24 cellular contexts compared by ENCODE assay signal in genomic region chr4:130203571-130203970, GRCh38.
"Had no signal": no experiment of that assay in that cellular context is flagged by ENCODE, and none has a peak within 500 bp of the region (broad histone marks: within the 10 kb centered on the region; RNA-seq: fewer than 3 reads in every experiment).

No MANE protein-coding gene starts in this region.

- H3K9me3 ChIP-seq: neutrophil, psoas muscle, right lobe of liver had no signal

- H3K27ac ChIP-seq: lower lobe of right lung, neutrophil, parathyroid adenoma, psoas muscle, right lobe of liver, skin epidermis, suprapubic skin, thoracic aorta, tibial artery, upper lobe of right lung had no signal

- ATAC-seq: left cardiac atrium; left lobe of liver; left ventricle myocardium superior; lower lobe of right lung; natural killer cell; psoas muscle; right lobe of liver; stimulated activated effector memory CD8-positive, alpha-beta T cell treated with anti-CD3 and anti-CD28 coated beads, Interleukin-12 subunit alpha, Interleukin-12 subunit beta, amount 100 ng/mL, for 72 hours; upper lobe of right lung had no signal

- H3K36me3 Mint-ChIP-seq: stimulated activated effector memory CD8-positive, alpha-beta T cell treated with anti-CD3 and anti-CD28 coated beads, Interleukin-12 subunit alpha, Interleukin-12 subunit beta, amount 100 ng/mL, for 72 hours had no signal

- H3K4me3 Mint-ChIP-seq: natural killer cell; stimulated activated effector memory CD8-positive, alpha-beta T cell treated with anti-CD3 and anti-CD28 coated beads, Interleukin-12 subunit alpha, Interleukin-12 subunit beta, amount 100 ng/mL, for 72 hours; stimulated activated naive CD8-positive, alpha-beta T cell treated with anti-CD3 and anti-CD28 coated beads, Interleukin-15, Interleukin-2, amounts not matched to agents 100 ng/mL and 50 ng/mL, for 24 hours had no signal

- H3K36me3 ChIP-seq: lower lobe of right lung, neutrophil, right lobe of liver, suprapubic skin, thoracic aorta, tibial artery, upper lobe of right lung had no signal

- H2AFZ ChIP-seq: parathyroid adenoma had no signal

- H3K4me1 ChIP-seq: lower lobe of right lung, parathyroid adenoma, psoas muscle, right lobe of liver, suprapubic skin, tibial artery, upper lobe of right lung had no signal

- DNase-seq: hippocampal formation; kidney glomerular epithelial cell; left cardiac atrium; left ventricle myocardium superior; lower lobe of right lung; mammary epithelial cell; mesenchymal stem cell; natural killer cell; occipital lobe; psoas muscle; right lobe of liver; stimulated activated CD4-positive, alpha-beta T cell treated with anti-CD3 and anti-CD28 coated beads, Interleukin-4, amount 100 ng/mL, for 24 hours; stimulated activated naive CD4-positive, alpha-beta T cell; tibial artery; trophoblast cell; upper lobe of right lung had no signal

- H3K9me3 Mint-ChIP-seq: stimulated activated naive CD8-positive, alpha-beta T cell treated with anti-CD3 and anti-CD28 coated beads, Interleukin-15, Interleukin-2, amounts not matched to agents 100 ng/mL and 50 ng/mL, for 24 hours had no signal

- H3K27ac Mint-ChIP-seq: natural killer cell; stimulated activated effector memory CD8-positive, alpha-beta T cell treated with anti-CD3 and anti-CD28 coated beads, Interleukin-12 subunit alpha, Interleukin-12 subunit beta, amount 100 ng/mL, for 72 hours; stimulated activated naive CD8-positive, alpha-beta T cell treated with anti-CD3 and anti-CD28 coated beads, Interleukin-15, Interleukin-2, amounts not matched to agents 100 ng/mL and 50 ng/mL, for 24 hours had no signal

- H3K4me1 Mint-ChIP-seq: natural killer cell; stimulated activated effector memory CD8-positive, alpha-beta T cell treated with anti-CD3 and anti-CD28 coated beads, Interleukin-12 subunit alpha, Interleukin-12 subunit beta, amount 100 ng/mL, for 72 hours had no signal

- H3K9ac ChIP-seq: parathyroid adenoma had no signal

- H3K27me3 ChIP-seq: neutrophil, right lobe of liver, suprapubic skin, tibial artery, upper lobe of right lung had no signal

- H3K4me3 ChIP-seq: lower lobe of right lung, psoas muscle, right lobe of liver, skin epidermis, suprapubic skin, thoracic aorta, tibial artery, upper lobe of right lung had no signal

- H3K27me3 Mint-ChIP-seq: stimulated activated naive CD8-positive, alpha-beta T cell treated with anti-CD3 and anti-CD28 coated beads, Interleukin-15, Interleukin-2, amounts not matched to agents 100 ng/mL and 50 ng/mL, for 24 hours had no signal
